In the genomic region with DNA sequence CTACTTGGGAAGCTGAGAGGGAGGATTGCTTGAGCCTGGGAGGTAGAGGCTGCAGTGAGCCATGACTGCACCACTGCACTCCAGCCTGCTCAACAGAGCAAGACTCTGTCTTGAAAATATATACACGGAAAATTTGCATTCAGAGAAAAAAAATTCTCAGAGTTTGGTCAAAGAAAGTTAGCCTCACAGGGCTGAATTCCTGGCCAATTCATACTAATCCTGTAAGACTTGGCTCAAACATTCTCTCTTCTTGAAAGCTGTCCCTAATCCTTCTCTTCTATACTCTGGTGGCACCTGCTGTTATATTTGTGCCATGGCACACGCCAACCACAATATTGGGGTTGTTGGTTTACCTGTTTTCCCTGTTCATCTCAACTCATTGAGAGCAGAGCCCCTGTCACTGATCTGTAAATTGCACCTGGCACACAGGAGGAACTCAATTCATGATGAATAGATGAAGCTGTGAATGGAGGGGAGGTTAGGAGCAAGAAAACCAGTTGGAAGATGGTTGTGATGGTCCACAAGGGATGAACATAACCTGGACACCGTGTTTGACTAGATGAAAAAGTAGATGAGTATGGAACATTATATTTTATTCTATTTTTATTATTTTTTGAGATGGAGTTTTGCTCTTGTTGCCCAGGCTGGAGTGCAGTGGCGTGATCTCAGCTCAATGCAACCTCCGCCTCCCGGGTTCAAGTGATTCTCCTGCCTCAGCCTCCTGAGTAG, we compare ENCODE assay signal across 1 cellular context.
TF ChIP-seq lines count a peak whose summit lies in the region.

No MANE protein-coding gene starts in this region.

TF ChIP-seq in HepG2, 621 proteins besides CTCF, POLR2A, EP300 and RAD21 (continued from another document and continues in another):
- TF ChIP-seq, protein P1, sequence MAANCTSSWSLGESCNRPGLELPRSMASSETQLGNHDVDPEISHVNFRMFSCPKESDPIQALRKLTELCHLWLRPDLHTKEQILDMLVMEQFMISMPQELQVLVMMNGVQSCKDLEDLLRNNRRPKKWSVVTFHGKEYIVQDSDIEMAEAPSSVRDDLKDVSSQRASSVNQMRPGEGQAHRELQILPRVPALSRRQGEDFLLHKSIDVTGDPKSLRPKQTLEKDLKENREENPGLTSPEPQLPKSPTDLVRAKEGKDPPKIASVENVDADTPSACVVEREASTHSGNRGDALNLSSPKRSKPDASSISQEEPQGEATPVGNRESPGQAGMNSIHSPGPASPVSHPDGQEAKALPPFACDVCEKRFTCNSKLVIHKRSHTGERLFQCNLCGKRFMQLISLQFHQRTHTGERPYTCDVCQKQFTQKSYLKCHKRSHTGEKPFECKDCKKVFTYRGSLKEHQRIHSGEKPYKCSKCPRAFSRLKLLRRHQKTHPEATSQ (CRISPR knock-in tag; IDR thresholded peaks at IDR 0.05; ENCODE audit: borderline replicate concordance) = no peak
- TF ChIP-seq ZIK1 (CRISPR knock-in tag; IDR thresholded peaks at IDR 0.05; ENCODE audit: borderline replicate concordance, low read depth) (no peak), GATA4 (IDR thresholded peaks at IDR 0.05; ENCODE audit: borderline replicate concordance, low read depth) (no peak), REPIN1 (CRISPR knock-in tag; IDR thresholded peaks at IDR 0.05; ENCODE audit: borderline replicate concordance, low read depth) (peak; percentile 66; the same call in 1 of the 2 replicates), RBM22 (optimal IDR thresholded peaks at IDR 0.05; ENCODE audit: low read length) (no peak), NCOA5 (CRISPR knock-in tag; IDR thresholded peaks at IDR 0.05) (no peak), FOXM1 (CRISPR knock-in tag; IDR thresholded peaks at IDR 0.05) (no peak), GLI4 (CRISPR knock-in tag; IDR thresholded peaks at IDR 0.05; ENCODE audit: borderline replicate concordance) (no peak), ZNF780A (CRISPR knock-in tag; IDR thresholded peaks at IDR 0.05) (no peak), ZKSCAN8 (CRISPR knock-in tag; IDR thresholded peaks at IDR 0.05; ENCODE audit: borderline replicate concordance) (peak; percentile 85; the same call in 1 of the 2 replicates), SNAI1 (CRISPR knock-in tag; IDR thresholded peaks at IDR 0.05; ENCODE audit: borderline replicate concordance) (no peak), ZNF788 (CRISPR knock-in tag; IDR thresholded peaks at IDR 0.05; ENCODE audit: borderline replicate concordance) (no peak), ZNF350 (CRISPR knock-in tag; IDR thresholded peaks at IDR 0.05; ENCODE audit: borderline replicate concordance, low read depth) (no peak), ZNF674 (CRISPR knock-in tag; IDR thresholded peaks at IDR 0.05; ENCODE audit: low read depth) (no peak), ZFX (CRISPR knock-in tag; IDR thresholded peaks at IDR 0.05; ENCODE audit: low read depth) (no peak), NFATC3 (CRISPR knock-in tag; IDR thresholded peaks at IDR 0.05) (no peak), ZNF746 (CRISPR knock-in tag; IDR thresholded peaks at IDR 0.05) (no peak), ZNF33A (CRISPR knock-in tag; IDR thresholded peaks at IDR 0.05; ENCODE audit: borderline replicate concordance) (no peak), ZNF557 (CRISPR knock-in tag; IDR thresholded peaks at IDR 0.05) (no peak), CCDC6 (CRISPR knock-in tag; IDR thresholded peaks at IDR 0.05) (no peak; the same call in 1 of the 2 replicates), ZNF12 (CRISPR knock-in tag; IDR thresholded peaks at IDR 0.05) (peak; percentile 5; the same call in 1 of the 2 replicates), ZNF572 (CRISPR knock-in tag; IDR thresholded peaks at IDR 0.05) (no peak), ZNF253 (CRISPR knock-in tag; IDR thresholded peaks at IDR 0.05; ENCODE audit: borderline replicate concordance) (no peak), FOXK1 (CRISPR knock-in tag; IDR thresholded peaks at IDR 0.05; ENCODE audit: borderline replicate concordance, low read depth) (no peak; the same call in 1 of the 2 replicates), BRCA1 (CRISPR knock-in tag; IDR thresholded peaks at IDR 0.05) (no peak), HCFC1 (IDR thresholded peaks at IDR 0.05; ENCODE audit: low read depth, low read length) (no peak), ZNF121 (CRISPR knock-in tag; IDR thresholded peaks at IDR 0.05) (no peak), ZNF777 (CRISPR knock-in tag; IDR thresholded peaks at IDR 0.05) (no peak), ZNF790 (CRISPR knock-in tag; IDR thresholded peaks at IDR 0.05; ENCODE audit: borderline replicate concordance) (no peak), EHMT2 (IDR thresholded peaks at IDR 0.05; ENCODE audit: borderline replicate concordance, low read depth, low read length) (no peak), FOXJ3 (CRISPR knock-in tag; IDR thresholded peaks at IDR 0.05; ENCODE audit: borderline replicate concordance) (no peak)
- TF ChIP-seq, protein P2, sequence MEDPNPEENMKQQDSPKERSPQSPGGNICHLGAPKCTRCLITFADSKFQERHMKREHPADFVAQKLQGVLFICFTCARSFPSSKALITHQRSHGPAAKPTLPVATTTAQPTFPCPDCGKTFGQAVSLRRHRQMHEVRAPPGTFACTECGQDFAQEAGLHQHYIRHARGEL (CRISPR knock-in tag; IDR thresholded peaks at IDR 0.05) = no peak
- TF ChIP-seq, protein P3, sequence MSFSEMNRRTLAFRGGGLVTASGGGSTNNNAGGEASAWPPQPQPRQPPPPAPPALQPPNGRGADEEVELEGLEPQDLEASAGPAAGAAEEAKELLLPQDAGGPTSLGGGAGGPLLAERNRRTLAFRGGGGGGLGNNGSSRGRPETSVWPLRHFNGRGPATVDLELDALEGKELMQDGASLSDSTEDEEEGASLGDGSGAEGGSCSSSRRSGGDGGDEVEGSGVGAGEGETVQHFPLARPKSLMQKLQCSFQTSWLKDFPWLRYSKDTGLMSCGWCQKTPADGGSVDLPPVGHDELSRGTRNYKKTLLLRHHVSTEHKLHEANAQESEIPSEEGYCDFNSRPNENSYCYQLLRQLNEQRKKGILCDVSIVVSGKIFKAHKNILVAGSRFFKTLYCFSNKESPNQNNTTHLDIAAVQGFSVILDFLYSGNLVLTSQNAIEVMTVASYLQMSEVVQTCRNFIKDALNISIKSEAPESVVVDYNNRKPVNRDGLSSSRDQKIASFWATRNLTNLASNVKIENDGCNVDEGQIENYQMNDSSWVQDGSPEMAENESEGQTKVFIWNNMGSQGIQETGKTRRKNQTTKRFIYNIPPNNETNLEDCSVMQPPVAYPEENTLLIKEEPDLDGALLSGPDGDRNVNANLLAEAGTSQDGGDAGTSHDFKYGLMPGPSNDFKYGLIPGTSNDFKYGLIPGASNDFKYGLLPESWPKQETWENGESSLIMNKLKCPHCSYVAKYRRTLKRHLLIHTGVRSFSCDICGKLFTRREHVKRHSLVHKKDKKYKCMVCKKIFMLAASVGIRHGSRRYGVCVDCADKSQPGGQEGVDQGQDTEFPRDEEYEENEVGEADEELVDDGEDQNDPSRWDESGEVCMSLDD (CRISPR knock-in tag; IDR thresholded peaks at IDR 0.05; ENCODE audit: borderline replicate concordance) = no peak
- TF ChIP-seq, protein P4, sequence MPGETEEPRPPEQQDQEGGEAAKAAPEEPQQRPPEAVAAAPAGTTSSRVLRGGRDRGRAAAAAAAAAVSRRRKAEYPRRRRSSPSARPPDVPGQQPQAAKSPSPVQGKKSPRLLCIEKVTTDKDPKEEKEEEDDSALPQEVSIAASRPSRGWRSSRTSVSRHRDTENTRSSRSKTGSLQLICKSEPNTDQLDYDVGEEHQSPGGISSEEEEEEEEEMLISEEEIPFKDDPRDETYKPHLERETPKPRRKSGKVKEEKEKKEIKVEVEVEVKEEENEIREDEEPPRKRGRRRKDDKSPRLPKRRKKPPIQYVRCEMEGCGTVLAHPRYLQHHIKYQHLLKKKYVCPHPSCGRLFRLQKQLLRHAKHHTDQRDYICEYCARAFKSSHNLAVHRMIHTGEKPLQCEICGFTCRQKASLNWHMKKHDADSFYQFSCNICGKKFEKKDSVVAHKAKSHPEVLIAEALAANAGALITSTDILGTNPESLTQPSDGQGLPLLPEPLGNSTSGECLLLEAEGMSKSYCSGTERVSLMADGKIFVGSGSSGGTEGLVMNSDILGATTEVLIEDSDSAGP (CRISPR knock-in tag; IDR thresholded peaks at IDR 0.05; ENCODE audit: borderline replicate concordance) = no peak
- TF ChIP-seq, protein P5, sequence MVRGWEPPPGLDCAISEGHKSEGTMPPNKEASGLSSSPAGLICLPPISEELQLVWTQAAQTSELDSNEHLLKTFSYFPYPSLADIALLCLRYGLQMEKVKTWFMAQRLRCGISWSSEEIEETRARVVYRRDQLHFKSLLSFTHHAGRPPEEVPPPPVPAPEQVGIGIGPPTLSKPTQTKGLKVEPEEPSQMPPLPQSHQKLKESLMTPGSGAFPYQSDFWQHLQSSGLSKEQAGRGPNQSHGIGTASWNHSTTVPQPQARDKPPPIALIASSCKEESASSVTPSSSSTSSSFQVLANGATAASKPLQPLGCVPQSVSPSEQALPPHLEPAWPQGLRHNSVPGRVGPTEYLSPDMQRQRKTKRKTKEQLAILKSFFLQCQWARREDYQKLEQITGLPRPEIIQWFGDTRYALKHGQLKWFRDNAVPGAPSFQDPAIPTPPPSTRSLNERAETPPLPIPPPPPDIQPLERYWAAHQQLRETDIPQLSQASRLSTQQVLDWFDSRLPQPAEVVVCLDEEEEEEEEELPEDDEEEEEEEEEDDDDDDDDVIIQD (CRISPR knock-in tag; IDR thresholded peaks at IDR 0.05; ENCODE audit: low read depth) = peak; percentile 38; the same call in 1 of the 2 replicates
- TF ChIP-seq, protein P6, sequence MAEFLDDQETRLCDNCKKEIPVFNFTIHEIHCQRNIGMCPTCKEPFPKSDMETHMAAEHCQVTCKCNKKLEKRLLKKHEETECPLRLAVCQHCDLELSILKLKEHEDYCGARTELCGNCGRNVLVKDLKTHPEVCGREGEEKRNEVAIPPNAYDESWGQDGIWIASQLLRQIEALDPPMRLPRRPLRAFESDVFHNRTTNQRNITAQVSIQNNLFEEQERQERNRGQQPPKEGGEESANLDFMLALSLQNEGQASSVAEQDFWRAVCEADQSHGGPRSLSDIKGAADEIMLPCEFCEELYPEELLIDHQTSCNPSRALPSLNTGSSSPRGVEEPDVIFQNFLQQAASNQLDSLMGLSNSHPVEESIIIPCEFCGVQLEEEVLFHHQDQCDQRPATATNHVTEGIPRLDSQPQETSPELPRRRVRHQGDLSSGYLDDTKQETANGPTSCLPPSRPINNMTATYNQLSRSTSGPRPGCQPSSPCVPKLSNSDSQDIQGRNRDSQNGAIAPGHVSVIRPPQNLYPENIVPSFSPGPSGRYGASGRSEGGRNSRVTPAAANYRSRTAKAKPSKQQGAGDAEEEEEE (CRISPR knock-in tag; IDR thresholded peaks at IDR 0.05; ENCODE audit: borderline replicate concordance) = no peak; the same call in 1 of the 2 replicates
- TF ChIP-seq, protein P7, sequence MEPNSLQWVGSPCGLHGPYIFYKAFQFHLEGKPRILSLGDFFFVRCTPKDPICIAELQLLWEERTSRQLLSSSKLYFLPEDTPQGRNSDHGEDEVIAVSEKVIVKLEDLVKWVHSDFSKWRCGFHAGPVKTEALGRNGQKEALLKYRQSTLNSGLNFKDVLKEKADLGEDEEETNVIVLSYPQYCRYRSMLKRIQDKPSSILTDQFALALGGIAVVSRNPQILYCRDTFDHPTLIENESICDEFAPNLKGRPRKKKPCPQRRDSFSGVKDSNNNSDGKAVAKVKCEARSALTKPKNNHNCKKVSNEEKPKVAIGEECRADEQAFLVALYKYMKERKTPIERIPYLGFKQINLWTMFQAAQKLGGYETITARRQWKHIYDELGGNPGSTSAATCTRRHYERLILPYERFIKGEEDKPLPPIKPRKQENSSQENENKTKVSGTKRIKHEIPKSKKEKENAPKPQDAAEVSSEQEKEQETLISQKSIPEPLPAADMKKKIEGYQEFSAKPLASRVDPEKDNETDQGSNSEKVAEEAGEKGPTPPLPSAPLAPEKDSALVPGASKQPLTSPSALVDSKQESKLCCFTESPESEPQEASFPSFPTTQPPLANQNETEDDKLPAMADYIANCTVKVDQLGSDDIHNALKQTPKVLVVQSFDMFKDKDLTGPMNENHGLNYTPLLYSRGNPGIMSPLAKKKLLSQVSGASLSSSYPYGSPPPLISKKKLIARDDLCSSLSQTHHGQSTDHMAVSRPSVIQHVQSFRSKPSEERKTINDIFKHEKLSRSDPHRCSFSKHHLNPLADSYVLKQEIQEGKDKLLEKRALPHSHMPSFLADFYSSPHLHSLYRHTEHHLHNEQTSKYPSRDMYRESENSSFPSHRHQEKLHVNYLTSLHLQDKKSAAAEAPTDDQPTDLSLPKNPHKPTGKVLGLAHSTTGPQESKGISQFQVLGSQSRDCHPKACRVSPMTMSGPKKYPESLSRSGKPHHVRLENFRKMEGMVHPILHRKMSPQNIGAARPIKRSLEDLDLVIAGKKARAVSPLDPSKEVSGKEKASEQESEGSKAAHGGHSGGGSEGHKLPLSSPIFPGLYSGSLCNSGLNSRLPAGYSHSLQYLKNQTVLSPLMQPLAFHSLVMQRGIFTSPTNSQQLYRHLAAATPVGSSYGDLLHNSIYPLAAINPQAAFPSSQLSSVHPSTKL (CRISPR knock-in tag; IDR thresholded peaks at IDR 0.05) = peak; percentile 31; the same call in 1 of the 2 replicates
- TF ChIP-seq, protein P8, sequence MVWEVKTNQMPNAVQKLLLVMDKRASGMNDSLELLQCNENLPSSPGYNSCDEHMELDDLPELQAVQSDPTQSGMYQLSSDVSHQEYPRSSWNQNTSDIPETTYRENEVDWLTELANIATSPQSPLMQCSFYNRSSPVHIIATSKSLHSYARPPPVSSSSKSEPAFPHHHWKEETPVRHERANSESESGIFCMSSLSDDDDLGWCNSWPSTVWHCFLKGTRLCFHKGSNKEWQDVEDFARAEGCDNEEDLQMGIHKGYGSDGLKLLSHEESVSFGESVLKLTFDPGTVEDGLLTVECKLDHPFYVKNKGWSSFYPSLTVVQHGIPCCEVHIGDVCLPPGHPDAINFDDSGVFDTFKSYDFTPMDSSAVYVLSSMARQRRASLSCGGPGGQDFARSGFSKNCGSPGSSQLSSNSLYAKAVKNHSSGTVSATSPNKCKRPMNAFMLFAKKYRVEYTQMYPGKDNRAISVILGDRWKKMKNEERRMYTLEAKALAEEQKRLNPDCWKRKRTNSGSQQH (CRISPR knock-in tag; IDR thresholded peaks at IDR 0.05; ENCODE audit: low read depth) = no peak
- TF ChIP-seq, protein P9, sequence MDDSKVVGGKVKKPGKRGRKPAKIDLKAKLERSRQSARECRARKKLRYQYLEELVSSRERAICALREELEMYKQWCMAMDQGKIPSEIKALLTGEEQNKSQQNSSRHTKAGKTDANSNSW (CRISPR knock-in tag; IDR thresholded peaks at IDR 0.05; ENCODE audit: borderline replicate concordance) = no peak
- TF ChIP-seq, protein P10, sequence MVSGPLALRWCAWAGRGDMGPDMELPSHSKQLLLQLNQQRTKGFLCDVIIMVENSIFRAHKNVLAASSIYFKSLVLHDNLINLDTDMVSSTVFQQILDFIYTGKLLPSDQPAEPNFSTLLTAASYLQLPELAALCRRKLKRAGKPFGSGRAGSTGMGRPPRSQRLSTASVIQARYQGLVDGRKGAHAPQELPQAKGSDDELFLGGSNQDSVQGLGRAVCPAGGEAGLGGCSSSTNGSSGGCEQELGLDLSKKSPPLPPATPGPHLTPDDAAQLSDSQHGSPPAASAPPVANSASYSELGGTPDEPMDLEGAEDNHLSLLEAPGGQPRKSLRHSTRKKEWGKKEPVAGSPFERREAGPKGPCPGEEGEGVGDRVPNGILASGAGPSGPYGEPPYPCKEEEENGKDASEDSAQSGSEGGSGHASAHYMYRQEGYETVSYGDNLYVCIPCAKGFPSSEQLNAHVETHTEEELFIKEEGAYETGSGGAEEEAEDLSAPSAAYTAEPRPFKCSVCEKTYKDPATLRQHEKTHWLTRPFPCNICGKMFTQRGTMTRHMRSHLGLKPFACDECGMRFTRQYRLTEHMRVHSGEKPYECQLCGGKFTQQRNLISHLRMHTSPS (CRISPR knock-in tag; IDR thresholded peaks at IDR 0.05; ENCODE audit: low read depth) = 0 out of 2 replicates have a peak, but pooled peaks have one; percentile 29
